ENCODE assay signal across 27 cellular contexts in genomic region chr15:88915354-88915753, GRCh38.
"Had no signal": no experiment of that assay in that cellular context is flagged by ENCODE, and none has a peak within 500 bp of the region (broad histone marks: within the 10 kb centered on the region; RNA-seq: fewer than 3 reads in every experiment).

No MANE protein-coding gene starts in this region.

- H3K4me3 Mint-ChIP-seq: activated CD4-positive, alpha-beta T cell treated with anti-CD3 and anti-CD28 coated beads, Interleukin-2, amount 10 ng/mL, durations not matched to agents 24 days and 14 days; activated CD8-positive, alpha-beta T cell treated with anti-CD3 and anti-CD28 coated beads for 36 hours; activated naive CD4-positive, alpha-beta T cell treated with anti-CD3 and anti-CD28 coated beads, Interleukin-2, amount 50 U/mL, for 24 hours; activated T-cell treated with anti-CD3 and anti-CD28 coated beads, Interleukin-2, amount 50 U/mL, for 72 hours; T-helper 1 cell treated with Interleukin-12 subunit alpha and Interleukin-12 subunit beta and Interleukin-4 antibody, amounts not matched to agents 30 μg/mL and 1 μg/mL, for 36 hours; T-helper 2 cell treated with Interferon-gamma antibody and Interleukin-4, amounts not matched to agents 5 μg/mL and 100 μg/mL, for 36 hours had no signal

- H3K27ac ChIP-seq: SJSA1 had no signal

- H3K9me3 Mint-ChIP-seq: activated CD4-positive, alpha-beta T cell treated with anti-CD3 and anti-CD28 coated beads, Interleukin-2, amount 10 ng/mL, durations not matched to agents 24 days and 14 days; activated CD8-positive, alpha-beta T cell treated with anti-CD3 and anti-CD28 coated beads for 36 hours; activated naive CD4-positive, alpha-beta T cell treated with anti-CD3 and anti-CD28 coated beads, Interleukin-2, amount 50 U/mL, for 24 hours; activated T-cell treated with anti-CD3 and anti-CD28 coated beads, Interleukin-2, amount 50 U/mL, for 72 hours; activated T-helper 2 cell treated with anti-CD3 and anti-CD28 coated beads, Interferon-gamma antibody, Interleukin-2, Interleukin-4, amounts not matched to agents 10 μg/mL and 5 μg/mL and 100 μg/mL, durations not matched to agents 14 hours and 24 hours and 36 hours; T-helper 1 cell treated with Interleukin-12 subunit alpha and Interleukin-12 subunit beta and Interleukin-4 antibody, amounts not matched to agents 30 μg/mL and 1 μg/mL, for 36 hours; T-helper 2 cell treated with Interferon-gamma antibody and Interleukin-4, amounts not matched to agents 5 μg/mL and 100 μg/mL, for 36 hours had no signal

- H3K9me3 ChIP-seq: SJSA1, SK-N-SH had no signal

- ATAC-seq: activated CD8-positive, alpha-beta T cell treated with anti-CD3 and anti-CD28 coated beads for 36 hours; activated T-cell treated with anti-CD3 and anti-CD28 coated beads, Interleukin-2, amount 50 U/mL, for 72 hours had no signal

- H3K27me3 ChIP-seq: SJSA1 had no signal

- H3K27ac Mint-ChIP-seq: activated CD4-positive, alpha-beta T cell treated with anti-CD3 and anti-CD28 coated beads, Interleukin-2, amount 10 ng/mL, durations not matched to agents 24 days and 14 days; activated CD8-positive, alpha-beta T cell treated with anti-CD3 and anti-CD28 coated beads for 36 hours; activated naive CD4-positive, alpha-beta T cell treated with anti-CD3 and anti-CD28 coated beads, Interleukin-2, amount 50 U/mL, for 24 hours; activated T-cell treated with anti-CD3 and anti-CD28 coated beads, Interleukin-2, amount 50 U/mL, for 72 hours; activated T-helper 2 cell treated with anti-CD3 and anti-CD28 coated beads, Interferon-gamma antibody, Interleukin-2, Interleukin-4, amounts not matched to agents 10 μg/mL and 5 μg/mL and 100 μg/mL, durations not matched to agents 14 hours and 24 hours and 36 hours; brain; T-helper 1 cell treated with Interleukin-12 subunit alpha and Interleukin-12 subunit beta and Interleukin-4 antibody, amounts not matched to agents 30 μg/mL and 1 μg/mL, for 36 hours; T-helper 2 cell treated with Interferon-gamma antibody and Interleukin-4, amounts not matched to agents 5 μg/mL and 100 μg/mL, for 36 hours had no signal

- H3K36me3 Mint-ChIP-seq: activated naive CD4-positive, alpha-beta T cell treated with anti-CD3 and anti-CD28 coated beads, Interleukin-2, amount 50 U/mL, for 24 hours; brain had no signal

- H3K4me3 ChIP-seq: SJSA1 had no signal

- H3K27me3 Mint-ChIP-seq: activated naive CD4-positive, alpha-beta T cell treated with anti-CD3 and anti-CD28 coated beads, Interleukin-2, amount 50 U/mL, for 24 hours had no signal

- DNase-seq: activated CD4-positive, alpha-beta T cell treated with anti-CD3 and anti-CD28 coated beads, Interleukin-2, amount 10 ng/mL, durations not matched to agents 24 days and 14 days; activated CD4-positive, alpha-beta T cell treated with anti-CD3 and anti-CD28 coated beads, Interleukin-2, amount 50 U/mL, for 4 hours; activated CD8-positive, alpha-beta T cell treated with anti-CD3 and anti-CD28 coated beads for 36 hours; activated gamma-delta T cell; activated naive CD4-positive, alpha-beta T cell treated with Interleukin-2 at 50 U/mL for 16 hours; activated T-cell treated with anti-CD3 and anti-CD28 coated beads, Interleukin-2, amount 50 U/mL, for 1 hour; activated T-cell treated with anti-CD3 and anti-CD28 coated beads, Interleukin-2, amount 50 U/mL, for 72 hours; anterior cingulate cortex; caudate nucleus; cerebellar nuclear complex; Kasumi-1; KG1; MM.1S; NCI-H1092; NCI-H1436 treated with DMSO at 0.1 percent for 48 hours; NCI-H1694 treated with DMSO at 0.1 percent for 48 hours; NCI-H2029; NCI-H345; NCI-H524 treated with DMSO at 0.1 percent for 48 hours; SHP77 treated with DMSO at 0.1 percent for 48 hours; SK-N-SH had no signal
